8 cellular contexts compared by ENCODE assay signal in the genomic region with DNA sequence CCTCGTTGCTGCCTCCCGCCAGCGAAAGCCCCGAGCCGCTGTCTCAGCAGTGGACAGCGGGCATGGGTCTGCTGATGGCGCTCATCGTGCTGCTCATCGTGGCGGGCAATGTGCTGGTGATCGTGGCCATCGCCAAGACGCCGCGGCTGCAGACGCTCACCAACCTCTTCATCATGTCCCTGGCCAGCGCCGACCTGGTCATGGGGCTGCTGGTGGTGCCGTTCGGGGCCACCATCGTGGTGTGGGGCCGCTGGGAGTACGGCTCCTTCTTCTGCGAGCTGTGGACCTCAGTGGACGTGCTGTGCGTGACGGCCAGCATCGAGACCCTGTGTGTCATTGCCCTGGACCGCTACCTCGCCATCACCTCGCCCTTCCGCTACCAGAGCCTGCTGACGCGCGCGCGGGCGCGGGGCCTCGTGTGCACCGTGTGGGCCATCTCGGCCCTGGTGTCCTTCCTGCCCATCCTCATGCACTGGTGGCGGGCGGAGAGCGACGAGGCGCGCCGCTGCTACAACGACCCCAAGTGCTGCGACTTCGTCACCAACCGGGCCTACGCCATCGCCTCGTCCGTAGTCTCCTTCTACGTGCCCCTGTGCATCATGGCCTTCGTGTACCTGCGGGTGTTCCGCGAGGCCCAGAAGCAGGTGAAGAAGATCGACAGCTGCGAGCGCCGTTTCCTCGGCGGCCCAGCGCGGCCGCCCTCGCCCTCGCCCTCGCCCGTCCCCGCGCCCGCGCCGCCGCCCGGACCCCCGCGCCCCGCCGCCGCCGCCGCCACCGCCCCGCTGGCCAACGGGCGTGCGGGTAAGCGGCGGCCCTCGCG. TPM values are rescaled to one million over a fixed set of nuclear protein-coding genes. Genes with fewer than 3 reads are reported as not detected.
A peak's percentile ranks its signal among the peaks of the same experiment; 100 is the strongest.
DNase-seq lines count a peak whose midpoint lies in the region; ATAC-seq, FAIRE-seq and TF ChIP-seq lines count a peak whose summit lies in the region.

No MANE protein-coding gene starts in this region.

- H3K9ac ChIP-seq in mesendoderm (ENCODE audit: low read length), result no peak overlapping the region

- H3K4me1 Mint-ChIP-seq in activated naive CD4-positive, alpha-beta T cell treated with anti-CD3 and anti-CD28 coated beads for 36 hours (ENCODE audit: low read depth), result peaks cover 11% of the 10 kb centered on the region
- no peaks in the 10 kb centered on the region for H3K4me1 Mint-ChIP-seq in MCF 10A (ENCODE audit: insufficient read depth, unreplicated experiment)

- no peak overlapping the region for H2BK15ac ChIP-seq in mesendoderm (replicated peaks; ENCODE audit: low read depth)

- no peak overlapping the region for H2BK5ac ChIP-seq in mesendoderm (ENCODE audit: low read length)

- no peak overlapping the region for H4K5ac ChIP-seq in mesendoderm (ENCODE audit: low read length)

- no peaks in the 10 kb centered on the region for H3K9me3 Mint-ChIP-seq in activated naive CD4-positive, alpha-beta T cell treated with anti-CD3 and anti-CD28 coated beads for 36 hours
- no peaks in the 10 kb centered on the region for H3K9me3 Mint-ChIP-seq in MCF 10A (ENCODE audit: unreplicated experiment)

- no peak overlapping the region for H3K4me2 ChIP-seq in mesendoderm (ENCODE audit: low read length)

- no peaks in the 10 kb centered on the region for H3K79me2 ChIP-seq in mesendoderm (ENCODE audit: control insufficient read depth, insufficient read depth, low read length)

- no peak overlapping the region for H3K4ac ChIP-seq in mesendoderm (ENCODE audit: low read depth, low read length)

- H3K4me1 ChIP-seq in mesendoderm (ENCODE audit: control insufficient read depth, low read depth, low read length) (peaks cover 2% of the 10 kb centered on the region), upper lobe of right lung (no peaks in the 10 kb centered on the region)

- H2BK120ac ChIP-seq in mesendoderm (ENCODE audit: low read depth, low read length), result no peak overlapping the region

- no peak overlapping the region for H2AK5ac ChIP-seq in mesendoderm (ENCODE audit: low read length)

- no TSS peak for BruUV-seq in MCF 10A (replicated peaks; lab: Mats Ljungman, UMichigan)

- no peak overlapping the region for H3K18ac ChIP-seq in mesendoderm (ENCODE audit: low read length)

- no peaks in the 10 kb centered on the region for H3K36me3 Mint-ChIP-seq in activated naive CD4-positive, alpha-beta T cell treated with anti-CD3 and anti-CD28 coated beads for 36 hours (ENCODE audit: low read depth)
- no peaks in the 10 kb centered on the region for H3K36me3 Mint-ChIP-seq in MCF 10A (ENCODE audit: insufficient read depth, unreplicated experiment)

- POLR2A ChIA-PET in MCF 10A (lab: Yijun Ruan, JAX), result no interaction called here

- no CpG with 5 or more reads among the region's 98 CpGs for WGBS in mesendoderm (ENCODE audit: extremely low coverage, insufficient coverage, low lambda C conversion rate)

- peaks cover 27% of the 10 kb centered on the region for H3K27me3 ChIP-seq in mesendoderm (ENCODE audit: insufficient read depth, low read length, poor library complexity)
- peaks cover 19% of the 10 kb centered on the region for H3K27me3 ChIP-seq in upper lobe of right lung

- no peak for FAIRE-seq in HTR-8/SVneo (lab: Jason Lieb, UNC)

- H3K36me3 ChIP-seq in mesendoderm (ENCODE audit: control insufficient read depth, insufficient read depth, low read length) (no peaks in the 10 kb centered on the region), upper lobe of right lung (no peaks in the 10 kb centered on the region)

- no peak overlapping the region for H4K8ac ChIP-seq in mesendoderm (ENCODE audit: low read depth, low read length)

- peaks cover 63% of the 10 kb centered on the region for H3K27me3 Mint-ChIP-seq in activated naive CD4-positive, alpha-beta T cell treated with anti-CD3 and anti-CD28 coated beads for 36 hours (ENCODE audit: low read depth)
- no peaks in the 10 kb centered on the region for H3K27me3 Mint-ChIP-seq in MCF 10A (ENCODE audit: insufficient read depth, unreplicated experiment)

- no peak overlapping the region for H3K23ac ChIP-seq in mesendoderm (ENCODE audit: low read length)

- no peaks in the 10 kb centered on the region for H3K9me3 ChIP-seq in upper lobe of right lung

- DNase-seq in activated naive CD4-positive, alpha-beta T cell treated with anti-CD3 and anti-CD28 coated beads for 36 hours, result no peak
- DNase-seq in activated naive CD4-positive, alpha-beta T cell (lab: John Stamatoyannopoulos, UW), result no peak
- DNase-seq in MCF 10A (ENCODE audit: unreplicated experiment), result no peak
- peak; percentile 32 for DNase-seq in mesendoderm
- peak; percentile 68 for DNase-seq in upper lobe of right lung
- DNase-seq in HTR-8/SVneo (ENCODE audit: insufficient read length, low spot score), result no peak
- DNase-seq in OCI-M1 (lab: John Stamatoyannopoulos, UW), result no peak

- no peaks in the 10 kb centered on the region for H3K79me1 ChIP-seq in mesendoderm (ENCODE audit: low read length)

- H3K4me3 ChIP-seq in mesendoderm (ENCODE audit: low read length), result no peak overlapping the region
- peak overlapping the region; percentile 55 for H3K4me3 ChIP-seq in upper lobe of right lung

- peak overlapping the region; percentile 15 for H3K56ac ChIP-seq in mesendoderm (ENCODE audit: low read length)

- peak overlapping the region; percentile 72 for H3K4me3 Mint-ChIP-seq in activated naive CD4-positive, alpha-beta T cell treated with anti-CD3 and anti-CD28 coated beads for 36 hours
- peak overlapping the region; percentile 74 for H3K4me3 Mint-ChIP-seq in MCF 10A (ENCODE audit: unreplicated experiment)

- ATAC-seq in upper lobe of right lung (peak; percentile 7), HG03378 (IDR thresholded peaks at IDR 0.05; ENCODE audit: unreplicated experiment) (no peak)

- no peak overlapping the region for H3K27ac Mint-ChIP-seq in activated naive CD4-positive, alpha-beta T cell treated with anti-CD3 and anti-CD28 coated beads for 36 hours
- H3K27ac Mint-ChIP-seq in MCF 10A (ENCODE audit: low read depth, unreplicated experiment), result no peak overlapping the region

- H3K27ac ChIP-seq in mesendoderm (ENCODE audit: low read depth, low read length) (no peak overlapping the region), upper lobe of right lung (peak overlapping the region; percentile 81)

- TF ChIP-seq CTCF in MCF 10A (IDR thresholded peaks at IDR 0.05; ENCODE audit: unreplicated experiment), result no peak
- TF ChIP-seq CTCF in upper lobe of right lung (IDR thresholded peaks at IDR 0.05), result no peak

- CTCF ChIA-PET in activated naive CD4-positive, alpha-beta T cell treated with anti-CD3 and anti-CD28 coated beads for 36 hours (lab: Charles Lee), result no interaction called here
- CTCF ChIA-PET in MCF 10A (lab: Yijun Ruan, JAX), result interaction anchor here (1.6 kb wide), 1 partner anchor 24 kb away, joined by 4 read pairs; no protein-coding TSS in a partner anchor

- intact Hi-C loops in activated naive CD4-positive, alpha-beta T cell treated with anti-CD3 and anti-CD28 coated beads for 36 hours (cut with micrococcal nuclease), result no loop called here
- intact Hi-C loops in MCF 10A (cut with micrococcal nuclease) (no loop called here), upper lobe of right lung (cut with DNase I) (no loop called here)

RNA-seq across cellular contexts. Expression of gene ADRB1, which starts 0.8 kb away (rescaled TPM):
- not detected for total RNA-seq in activated naive CD4-positive, alpha-beta T cell treated with anti-CD3 and anti-CD28 coated beads for 36 hours
- total RNA-seq in MCF 10A (2022) (0.28 and 0.56 TPM in 2 replicates), upper lobe of right lung (18.6 TPM)
- 0.13 TPM for polyA plus RNA-seq in mesendoderm (2013, experiment 1 of 2)
- 0.07 TPM for polyA plus RNA-seq in mesendoderm (2013, experiment 2 of 2)

Comparison
In these comparisons a context has a peak if more than half of its experiments do, and no peak if none do; other contexts are left out.
1. DNase-seq: peak in mesendoderm (single experiment) and upper lobe of right lung (single experiment); none in activated naive CD4-positive, alpha-beta T cell treated with anti-CD3 and anti-CD28 coated beads for 36 hours (single experiment), activated naive CD4-positive, alpha-beta T cell (0 of 4), MCF 10A (single experiment), HTR-8/SVneo (single experiment) and OCI-M1 (single experiment).
2. RNA of gene ADRB1, which starts 0.8 kb away (total RNA-seq): 18.6 TPM in upper lobe of right lung (single experiment); 0.28 to 0.56 TPM in MCF 10A and not detected in activated naive CD4-positive, alpha-beta T cell treated with anti-CD3 and anti-CD28 coated beads for 36 hours; every median in the first group is over 10 times any median in the second.